In the genomic region with DNA sequence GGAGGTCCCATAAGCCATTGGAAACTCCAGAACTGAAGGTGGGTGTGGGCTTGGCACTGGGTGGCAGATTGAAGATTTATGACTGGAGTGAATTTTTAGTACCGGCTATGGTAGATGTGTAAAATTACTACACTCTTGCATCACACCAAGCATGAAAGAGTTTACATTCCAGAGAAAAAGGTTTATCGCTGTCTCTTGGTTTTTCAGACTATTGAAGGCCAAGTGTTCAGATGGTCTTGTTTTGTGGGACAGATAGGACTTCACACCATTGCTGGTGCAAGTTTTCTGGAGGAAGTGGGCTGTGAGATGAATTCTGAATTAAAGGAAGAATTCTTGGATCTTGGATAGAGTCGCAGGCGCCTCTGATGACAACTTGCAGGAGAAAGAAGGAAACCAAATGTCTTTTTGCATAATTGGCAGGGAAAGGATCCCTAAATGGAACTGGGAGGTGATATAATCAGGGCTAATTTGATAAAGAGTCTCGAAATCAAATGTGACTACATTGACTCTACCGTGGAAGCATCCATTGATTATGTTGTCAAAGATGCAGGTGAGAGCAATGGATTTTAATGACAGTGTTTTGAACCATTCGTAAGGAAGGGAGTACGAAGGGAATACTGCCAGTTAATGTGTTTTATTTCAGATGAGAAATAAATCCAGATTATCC, we compare ENCODE assay signal across 1 cellular context.
TF ChIP-seq lines count a peak whose summit lies in the region.

No MANE protein-coding gene starts in this region.

TF ChIP-seq in K562, 482 proteins besides CTCF, POLR2A, EP300 and RAD21 (continued from another document):
- TF ChIP-seq FOSL1 (tag; conservative IDR thresholded peaks at IDR 0.05) (no peak), MCM2 (IDR thresholded peaks at IDR 0.05; ENCODE audit: low read depth) (no peak), FUS (optimal IDR thresholded peaks at IDR 0.05; ENCODE audit: low read depth, low read length) (no peak), ZNF561 (CRISPR knock-in tag; conservative IDR thresholded peaks at IDR 0.05) (no peak), KLF16 (IDR thresholded peaks at IDR 0.05) (no peak), LARP7 (IDR thresholded peaks at IDR 0.05) (no peak), ZNF584 (CRISPR knock-in tag; IDR thresholded peaks at IDR 0.05; ENCODE audit: low read depth) (peak; percentile 82; the same call in 1 of the 2 replicates), RBBP5 (IDR thresholded peaks at IDR 0.05; ENCODE audit: borderline replicate concordance, insufficient read depth, low read length, poor library complexity, severe bottlenecking) (no peak), ESRRB (CRISPR knock-in tag; IDR thresholded peaks at IDR 0.05; ENCODE audit: borderline replicate concordance) (no peak), ZNF197 (CRISPR knock-in tag; IDR thresholded peaks at IDR 0.05; ENCODE audit: low read depth) (no peak), L3MBTL2 (IDR thresholded peaks at IDR 0.05) (peak; percentile 68), CREB1 (IDR thresholded peaks at IDR 0.05) (no peak), CREB1 (CRISPR knock-in tag; IDR thresholded peaks at IDR 0.05) (no peak), FOXA3 (CRISPR knock-in tag; conservative IDR thresholded peaks at IDR 0.05 in 1 of 2, IDR thresholded peaks at IDR 0.05 in 1 of 2) (no peak), PRPF4 (IDR thresholded peaks at IDR 0.05; ENCODE audit: insufficient read depth, low read depth, low read length, poor library complexity, severe bottlenecking) (no peak), BRCA1 (IDR thresholded peaks at IDR 0.05) (no peak), BRCA1 (CRISPR knock-in tag; IDR thresholded peaks at IDR 0.05) (no peak), POLR3G (IDR thresholded peaks at IDR 0.05; ENCODE audit: extremely low read depth, insufficient read length, insufficient replicate concordance) (no peak), PURB (CRISPR knock-in tag; IDR thresholded peaks at IDR 0.05; ENCODE audit: low read depth) (no peak), ZSCAN32 (CRISPR knock-in tag; IDR thresholded peaks at IDR 0.05) (peak; percentile 77; the same call in 1 of the 2 replicates), EP400 (IDR thresholded peaks at IDR 0.05) (peak; percentile 54; the same call in 1 of the 2 replicates), RBM17 (IDR thresholded peaks at IDR 0.05; ENCODE audit: borderline replicate concordance, low read depth, low read length) (no peak), MECOM (CRISPR knock-in tag; IDR thresholded peaks at IDR 0.05) (no peak), GATAD2A (IDR thresholded peaks at IDR 0.05) (no peak), FOXA1 (IDR thresholded peaks at IDR 0.05; ENCODE audit: borderline replicate concordance) (no peak), TAF15 (IDR thresholded peaks at IDR 0.05; ENCODE audit: low read depth, low read length) (no peak), SMAD4 (CRISPR knock-in tag; conservative IDR thresholded peaks at IDR 0.05) (0 out of 2 replicates have a peak, but pooled peaks have one; percentile 50), SMAD3 (CRISPR knock-in tag; conservative IDR thresholded peaks at IDR 0.05) (0 out of 2 replicates have a peak, but pooled peaks have one; percentile 11), PRMT5 (CRISPR knock-in tag; IDR thresholded peaks at IDR 0.05) (no peak), ILF3 (IDR thresholded peaks at IDR 0.05; ENCODE audit: borderline replicate concordance) (no peak), IFI16 (CRISPR knock-in tag; IDR thresholded peaks at IDR 0.05) (no peak), CEBPG (CRISPR knock-in tag; IDR thresholded peaks at IDR 0.05) (peak; percentile 94), CEBPG (tag; conservative IDR thresholded peaks at IDR 0.05 in 1 of 2, IDR thresholded peaks at IDR 0.05 in 1 of 2) (peak; percentile 97 to 98), MYC (IDR thresholded peaks at IDR 0.05; ENCODE audit: low read depth, low read length) (peak; percentile 50; the same call in 1 of the 2 replicates), MYC (CRISPR knock-in tag; IDR thresholded peaks at IDR 0.05; ENCODE audit: borderline replicate concordance, low read depth) (no peak), ARID1B (IDR thresholded peaks at IDR 0.05) (peak; percentile 40; the same call in 1 of the 2 replicates), COPS2 (conservative IDR thresholded peaks at IDR 0.05) (no peak), ZNF589 (CRISPR knock-in tag; IDR thresholded peaks at IDR 0.05; ENCODE audit: low read depth) (peak; percentile 56; the same call in 1 of the 2 replicates), RBM15 (IDR thresholded peaks at IDR 0.05; ENCODE audit: insufficient read depth, low read length) (no peak), OTX1 (CRISPR knock-in tag; IDR thresholded peaks at IDR 0.05) (no peak), SRSF3 (IDR thresholded peaks at IDR 0.05; ENCODE audit: insufficient read depth, low read length) (no peak), SIX5 (IDR thresholded peaks at IDR 0.05; ENCODE audit: borderline replicate concordance in 1 of 2, insufficient read depth in 1 of 2, low read depth in 1 of 2, low read length in 2 of 2) (no peak)
- TF ChIP-seq, protein P1, sequence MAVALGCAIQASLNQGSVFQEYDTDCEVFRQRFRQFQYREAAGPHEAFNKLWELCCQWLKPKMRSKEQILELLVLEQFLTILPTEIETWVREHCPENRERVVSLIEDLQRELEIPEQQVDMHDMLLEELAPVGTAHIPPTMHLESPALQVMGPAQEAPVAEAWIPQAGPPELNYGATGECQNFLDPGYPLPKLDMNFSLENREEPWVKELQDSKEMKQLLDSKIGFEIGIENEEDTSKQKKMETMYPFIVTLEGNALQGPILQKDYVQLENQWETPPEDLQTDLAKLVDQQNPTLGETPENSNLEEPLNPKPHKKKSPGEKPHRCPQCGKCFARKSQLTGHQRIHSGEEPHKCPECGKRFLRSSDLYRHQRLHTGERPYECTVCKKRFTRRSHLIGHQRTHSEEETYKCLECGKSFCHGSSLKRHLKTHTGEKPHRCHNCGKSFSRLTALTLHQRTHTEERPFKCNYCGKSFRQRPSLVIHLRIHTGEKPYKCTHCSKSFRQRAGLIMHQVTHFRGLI (CRISPR knock-in tag; IDR thresholded peaks at IDR 0.05), result no peak
- TF ChIP-seq, protein P2, sequence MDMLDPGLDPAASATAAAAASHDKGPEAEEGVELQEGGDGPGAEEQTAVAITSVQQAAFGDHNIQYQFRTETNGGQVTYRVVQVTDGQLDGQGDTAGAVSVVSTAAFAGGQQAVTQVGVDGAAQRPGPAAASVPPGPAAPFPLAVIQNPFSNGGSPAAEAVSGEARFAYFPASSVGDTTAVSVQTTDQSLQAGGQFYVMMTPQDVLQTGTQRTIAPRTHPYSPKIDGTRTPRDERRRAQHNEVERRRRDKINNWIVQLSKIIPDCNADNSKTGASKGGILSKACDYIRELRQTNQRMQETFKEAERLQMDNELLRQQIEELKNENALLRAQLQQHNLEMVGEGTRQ (CRISPR knock-in tag; IDR thresholded peaks at IDR 0.05), result no peak
- TF ChIP-seq, protein P3, sequence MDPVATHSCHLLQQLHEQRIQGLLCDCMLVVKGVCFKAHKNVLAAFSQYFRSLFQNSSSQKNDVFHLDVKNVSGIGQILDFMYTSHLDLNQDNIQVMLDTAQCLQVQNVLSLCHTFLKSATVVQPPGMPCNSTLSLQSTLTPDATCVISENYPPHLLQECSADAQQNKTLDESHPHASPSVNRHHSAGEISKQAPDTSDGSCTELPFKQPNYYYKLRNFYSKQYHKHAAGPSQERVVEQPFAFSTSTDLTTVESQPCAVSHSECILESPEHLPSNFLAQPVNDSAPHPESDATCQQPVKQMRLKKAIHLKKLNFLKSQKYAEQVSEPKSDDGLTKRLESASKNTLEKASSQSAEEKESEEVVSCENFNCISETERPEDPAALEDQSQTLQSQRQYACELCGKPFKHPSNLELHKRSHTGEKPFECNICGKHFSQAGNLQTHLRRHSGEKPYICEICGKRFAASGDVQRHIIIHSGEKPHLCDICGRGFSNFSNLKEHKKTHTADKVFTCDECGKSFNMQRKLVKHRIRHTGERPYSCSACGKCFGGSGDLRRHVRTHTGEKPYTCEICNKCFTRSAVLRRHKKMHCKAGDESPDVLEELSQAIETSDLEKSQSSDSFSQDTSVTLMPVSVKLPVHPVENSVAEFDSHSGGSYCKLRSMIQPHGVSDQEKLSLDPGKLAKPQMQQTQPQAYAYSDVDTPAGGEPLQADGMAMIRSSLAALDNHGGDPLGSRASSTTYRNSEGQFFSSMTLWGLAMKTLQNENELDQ (CRISPR knock-in tag; IDR thresholded peaks at IDR 0.05; ENCODE audit: borderline replicate concordance), result no peak
- TF ChIP-seq, protein P4, sequence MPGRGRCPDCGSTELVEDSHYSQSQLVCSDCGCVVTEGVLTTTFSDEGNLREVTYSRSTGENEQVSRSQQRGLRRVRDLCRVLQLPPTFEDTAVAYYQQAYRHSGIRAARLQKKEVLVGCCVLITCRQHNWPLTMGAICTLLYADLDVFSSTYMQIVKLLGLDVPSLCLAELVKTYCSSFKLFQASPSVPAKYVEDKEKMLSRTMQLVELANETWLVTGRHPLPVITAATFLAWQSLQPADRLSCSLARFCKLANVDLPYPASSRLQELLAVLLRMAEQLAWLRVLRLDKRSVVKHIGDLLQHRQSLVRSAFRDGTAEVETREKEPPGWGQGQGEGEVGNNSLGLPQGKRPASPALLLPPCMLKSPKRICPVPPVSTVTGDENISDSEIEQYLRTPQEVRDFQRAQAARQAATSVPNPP (IDR thresholded peaks at IDR 0.05; ENCODE audit: borderline replicate concordance, insufficient read depth, insufficient read length), result no peak
- TF ChIP-seq, protein P5, sequence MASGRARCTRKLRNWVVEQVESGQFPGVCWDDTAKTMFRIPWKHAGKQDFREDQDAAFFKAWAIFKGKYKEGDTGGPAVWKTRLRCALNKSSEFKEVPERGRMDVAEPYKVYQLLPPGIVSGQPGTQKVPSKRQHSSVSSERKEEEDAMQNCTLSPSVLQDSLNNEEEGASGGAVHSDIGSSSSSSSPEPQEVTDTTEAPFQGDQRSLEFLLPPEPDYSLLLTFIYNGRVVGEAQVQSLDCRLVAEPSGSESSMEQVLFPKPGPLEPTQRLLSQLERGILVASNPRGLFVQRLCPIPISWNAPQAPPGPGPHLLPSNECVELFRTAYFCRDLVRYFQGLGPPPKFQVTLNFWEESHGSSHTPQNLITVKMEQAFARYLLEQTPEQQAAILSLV (tag; IDR thresholded peaks at IDR 0.05), result peak; percentile 17; the same call in 1 of the 2 replicates
- TF ChIP-seq, protein P6, sequence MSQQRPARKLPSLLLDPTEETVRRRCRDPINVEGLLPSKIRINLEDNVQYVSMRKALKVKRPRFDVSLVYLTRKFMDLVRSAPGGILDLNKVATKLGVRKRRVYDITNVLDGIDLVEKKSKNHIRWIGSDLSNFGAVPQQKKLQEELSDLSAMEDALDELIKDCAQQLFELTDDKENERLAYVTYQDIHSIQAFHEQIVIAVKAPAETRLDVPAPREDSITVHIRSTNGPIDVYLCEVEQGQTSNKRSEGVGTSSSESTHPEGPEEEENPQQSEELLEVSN (IDR thresholded peaks at IDR 0.05; ENCODE audit: borderline replicate concordance in 1 of 2, extremely low read depth in 1 of 2, insufficient read depth in 1 of 2, insufficient read length in 1 of 2, low read depth in 1 of 2, low read length in 1 of 2, poor library complexity in 1 of 2, severe bottlenecking in 1 of 2), result no peak
- TF ChIP-seq, protein P7, sequence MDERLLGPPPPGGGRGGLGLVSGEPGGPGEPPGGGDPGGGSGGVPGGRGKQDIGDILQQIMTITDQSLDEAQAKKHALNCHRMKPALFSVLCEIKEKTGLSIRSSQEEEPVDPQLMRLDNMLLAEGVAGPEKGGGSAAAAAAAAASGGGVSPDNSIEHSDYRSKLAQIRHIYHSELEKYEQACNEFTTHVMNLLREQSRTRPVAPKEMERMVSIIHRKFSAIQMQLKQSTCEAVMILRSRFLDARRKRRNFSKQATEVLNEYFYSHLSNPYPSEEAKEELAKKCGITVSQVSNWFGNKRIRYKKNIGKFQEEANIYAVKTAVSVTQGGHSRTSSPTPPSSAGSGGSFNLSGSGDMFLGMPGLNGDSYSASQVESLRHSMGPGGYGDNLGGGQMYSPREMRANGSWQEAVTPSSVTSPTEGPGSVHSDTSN (CRISPR knock-in tag; IDR thresholded peaks at IDR 0.05; ENCODE audit: low read depth), result peak; percentile 73
- TF ChIP-seq, protein P7 (tag; conservative IDR thresholded peaks at IDR 0.05; ENCODE audit: low read depth), result peak; percentile 90
- TF ChIP-seq, protein P8, sequence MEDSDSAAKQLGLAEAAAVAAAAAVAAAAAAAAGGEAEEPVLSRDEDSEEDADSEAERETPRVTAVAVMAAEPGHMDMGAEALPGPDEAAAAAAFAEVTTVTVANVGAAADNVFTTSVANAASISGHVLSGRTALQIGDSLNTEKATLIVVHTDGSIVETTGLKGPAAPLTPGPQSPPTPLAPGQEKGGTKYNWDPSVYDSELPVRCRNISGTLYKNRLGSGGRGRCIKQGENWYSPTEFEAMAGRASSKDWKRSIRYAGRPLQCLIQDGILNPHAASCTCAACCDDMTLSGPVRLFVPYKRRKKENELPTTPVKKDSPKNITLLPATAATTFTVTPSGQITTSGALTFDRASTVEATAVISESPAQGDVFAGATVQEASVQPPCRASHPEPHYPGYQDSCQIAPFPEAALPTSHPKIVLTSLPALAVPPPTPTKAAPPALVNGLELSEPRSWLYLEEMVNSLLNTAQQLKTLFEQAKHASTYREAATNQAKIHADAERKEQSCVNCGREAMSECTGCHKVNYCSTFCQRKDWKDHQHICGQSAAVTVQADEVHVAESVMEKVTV (CRISPR knock-in tag; IDR thresholded peaks at IDR 0.05), result no peak
TF ChIP-seq in K562: peak in this region for 46.
